Comparison of ENCODE assay signal across 1 cellular context in genomic region chr15:76336254-76337046, GRCh38.
TF ChIP-seq lines count a peak whose summit lies in the region.

ISL2 (plus strand) TSS chr15:76336773; CDS start chr15:76336884, 111 bp downstream.

TF ChIP-seq in HepG2, 621 proteins besides CTCF, POLR2A, EP300 and RAD21 (continued from another document and continues in another):
- TF ChIP-seq, protein P1, sequence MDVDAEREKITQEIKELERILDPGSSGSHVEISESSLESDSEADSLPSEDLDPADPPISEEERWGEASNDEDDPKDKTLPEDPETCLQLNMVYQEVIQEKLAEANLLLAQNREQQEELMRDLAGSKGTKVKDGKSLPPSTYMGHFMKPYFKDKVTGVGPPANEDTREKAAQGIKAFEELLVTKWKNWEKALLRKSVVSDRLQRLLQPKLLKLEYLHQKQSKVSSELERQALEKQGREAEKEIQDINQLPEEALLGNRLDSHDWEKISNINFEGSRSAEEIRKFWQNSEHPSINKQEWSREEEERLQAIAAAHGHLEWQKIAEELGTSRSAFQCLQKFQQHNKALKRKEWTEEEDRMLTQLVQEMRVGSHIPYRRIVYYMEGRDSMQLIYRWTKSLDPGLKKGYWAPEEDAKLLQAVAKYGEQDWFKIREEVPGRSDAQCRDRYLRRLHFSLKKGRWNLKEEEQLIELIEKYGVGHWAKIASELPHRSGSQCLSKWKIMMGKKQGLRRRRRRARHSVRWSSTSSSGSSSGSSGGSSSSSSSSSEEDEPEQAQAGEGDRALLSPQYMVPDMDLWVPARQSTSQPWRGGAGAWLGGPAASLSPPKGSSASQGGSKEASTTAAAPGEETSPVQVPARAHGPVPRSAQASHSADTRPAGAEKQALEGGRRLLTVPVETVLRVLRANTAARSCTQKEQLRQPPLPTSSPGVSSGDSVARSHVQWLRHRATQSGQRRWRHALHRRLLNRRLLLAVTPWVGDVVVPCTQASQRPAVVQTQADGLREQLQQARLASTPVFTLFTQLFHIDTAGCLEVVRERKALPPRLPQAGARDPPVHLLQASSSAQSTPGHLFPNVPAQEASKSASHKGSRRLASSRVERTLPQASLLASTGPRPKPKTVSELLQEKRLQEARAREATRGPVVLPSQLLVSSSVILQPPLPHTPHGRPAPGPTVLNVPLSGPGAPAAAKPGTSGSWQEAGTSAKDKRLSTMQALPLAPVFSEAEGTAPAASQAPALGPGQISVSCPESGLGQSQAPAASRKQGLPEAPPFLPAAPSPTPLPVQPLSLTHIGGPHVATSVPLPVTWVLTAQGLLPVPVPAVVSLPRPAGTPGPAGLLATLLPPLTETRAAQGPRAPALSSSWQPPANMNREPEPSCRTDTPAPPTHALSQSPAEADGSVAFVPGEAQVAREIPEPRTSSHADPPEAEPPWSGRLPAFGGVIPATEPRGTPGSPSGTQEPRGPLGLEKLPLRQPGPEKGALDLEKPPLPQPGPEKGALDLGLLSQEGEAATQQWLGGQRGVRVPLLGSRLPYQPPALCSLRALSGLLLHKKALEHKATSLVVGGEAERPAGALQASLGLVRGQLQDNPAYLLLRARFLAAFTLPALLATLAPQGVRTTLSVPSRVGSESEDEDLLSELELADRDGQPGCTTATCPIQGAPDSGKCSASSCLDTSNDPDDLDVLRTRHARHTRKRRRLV (CRISPR knock-in tag; IDR thresholded peaks at IDR 0.05) = no peak; the same call in 1 of the 2 replicates
- TF ChIP-seq, protein P2, sequence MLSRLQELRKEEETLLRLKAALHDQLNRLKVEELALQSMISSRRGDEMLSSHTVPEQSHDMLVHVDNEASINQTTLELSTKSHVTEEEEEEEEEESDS (CRISPR knock-in tag; IDR thresholded peaks at IDR 0.05; ENCODE audit: borderline replicate concordance) = no peak
- TF ChIP-seq ZNF792 (CRISPR knock-in tag; IDR thresholded peaks at IDR 0.05) (peak; percentile 76; the same call in 1 of the 2 replicates), ZNF331 (CRISPR knock-in tag; IDR thresholded peaks at IDR 0.05) (peak; percentile 21; the same call in 1 of the 2 replicates), SUZ12 (IDR thresholded peaks at IDR 0.05; ENCODE audit: low read depth, low read length) (no peak), ZFY (CRISPR knock-in tag; IDR thresholded peaks at IDR 0.05) (peak; percentile 84), ZNF747 (CRISPR knock-in tag; IDR thresholded peaks at IDR 0.05; ENCODE audit: borderline replicate concordance) (no peak), ISL2 (CRISPR knock-in tag; IDR thresholded peaks at IDR 0.05) (0 out of 2 replicates have a peak, but pooled peaks have one; percentile 33), FLYWCH1 (CRISPR knock-in tag; IDR thresholded peaks at IDR 0.05) (no peak), KLF13 (CRISPR knock-in tag; IDR thresholded peaks at IDR 0.05) (no peak), POGK (CRISPR knock-in tag; conservative IDR thresholded peaks at IDR 0.05) (peak; percentile 81), ZNF256 (CRISPR knock-in tag; conservative IDR thresholded peaks at IDR 0.05) (no peak), KLF9 (CRISPR knock-in tag; IDR thresholded peaks at IDR 0.05; ENCODE audit: low read depth) (no peak), ZBTB33 (CRISPR knock-in tag; IDR thresholded peaks at IDR 0.05) (0 out of 2 replicates have a peak, but pooled peaks have one; percentile 7), NR2F6 (IDR thresholded peaks at IDR 0.05) (no peak), NR2F6 (CRISPR knock-in tag; IDR thresholded peaks at IDR 0.05) (no peak; the same call in 1 of the 2 replicates), YY1 (IDR thresholded peaks at IDR 0.05; ENCODE audit: insufficient read depth, insufficient replicate concordance, low read depth, low read length) (peak; percentile 59), ZNF850 (CRISPR knock-in tag; conservative IDR thresholded peaks at IDR 0.05) (no peak), BORCS8-MEF2B (CRISPR knock-in tag; IDR thresholded peaks at IDR 0.05) (peak; percentile 60; the same call in 1 of the 2 replicates), ZFP1 (CRISPR knock-in tag; IDR thresholded peaks at IDR 0.05) (no peak), KLF15 (CRISPR knock-in tag; IDR thresholded peaks at IDR 0.05; ENCODE audit: borderline replicate concordance) (no peak), ZNF891 (CRISPR knock-in tag; IDR thresholded peaks at IDR 0.05) (peak; percentile 80; the same call in 1 of the 2 replicates), SNRNP70 (IDR thresholded peaks at IDR 0.05; ENCODE audit: low read depth, low read length) (no peak), ZBTB42 (CRISPR knock-in tag; IDR thresholded peaks at IDR 0.05) (no peak), YEATS4 (CRISPR knock-in tag; IDR thresholded peaks at IDR 0.05; ENCODE audit: borderline replicate concordance) (peak; percentile 85), ZNF766 (CRISPR knock-in tag; IDR thresholded peaks at IDR 0.05; ENCODE audit: borderline replicate concordance) (peak; percentile 62; the same call in 1 of the 2 replicates), ZNF670 (CRISPR knock-in tag; IDR thresholded peaks at IDR 0.05; ENCODE audit: borderline replicate concordance) (no peak; the same call in 1 of the 2 replicates), ZNF350 (CRISPR knock-in tag; IDR thresholded peaks at IDR 0.05; ENCODE audit: borderline replicate concordance, low read depth) (peak; percentile 79; the same call in 1 of the 2 replicates), SMYD3 (CRISPR knock-in tag; IDR thresholded peaks at IDR 0.05) (peak; percentile 42; the same call in 1 of the 2 replicates), NCOA2 (CRISPR knock-in tag; IDR thresholded peaks at IDR 0.05) (peak; percentile 27; the same call in 1 of the 2 replicates), ZNF564 (CRISPR knock-in tag; IDR thresholded peaks at IDR 0.05) (peak; percentile 67; the same call in 1 of the 2 replicates), RBM39 (IDR thresholded peaks at IDR 0.05; ENCODE audit: low read depth, low read length, poor library complexity, severe bottlenecking) (no peak), SP5 (CRISPR knock-in tag; IDR thresholded peaks at IDR 0.05; ENCODE audit: borderline replicate concordance, low read depth) (peak; percentile 42; the same call in 1 of the 2 replicates), GABPB1 (CRISPR knock-in tag; IDR thresholded peaks at IDR 0.05) (peak; percentile 78), GRHL1 (CRISPR knock-in tag; conservative IDR thresholded peaks at IDR 0.05) (no peak), ARNTL (CRISPR knock-in tag; IDR thresholded peaks at IDR 0.05) (no peak)
- TF ChIP-seq, protein P3, sequence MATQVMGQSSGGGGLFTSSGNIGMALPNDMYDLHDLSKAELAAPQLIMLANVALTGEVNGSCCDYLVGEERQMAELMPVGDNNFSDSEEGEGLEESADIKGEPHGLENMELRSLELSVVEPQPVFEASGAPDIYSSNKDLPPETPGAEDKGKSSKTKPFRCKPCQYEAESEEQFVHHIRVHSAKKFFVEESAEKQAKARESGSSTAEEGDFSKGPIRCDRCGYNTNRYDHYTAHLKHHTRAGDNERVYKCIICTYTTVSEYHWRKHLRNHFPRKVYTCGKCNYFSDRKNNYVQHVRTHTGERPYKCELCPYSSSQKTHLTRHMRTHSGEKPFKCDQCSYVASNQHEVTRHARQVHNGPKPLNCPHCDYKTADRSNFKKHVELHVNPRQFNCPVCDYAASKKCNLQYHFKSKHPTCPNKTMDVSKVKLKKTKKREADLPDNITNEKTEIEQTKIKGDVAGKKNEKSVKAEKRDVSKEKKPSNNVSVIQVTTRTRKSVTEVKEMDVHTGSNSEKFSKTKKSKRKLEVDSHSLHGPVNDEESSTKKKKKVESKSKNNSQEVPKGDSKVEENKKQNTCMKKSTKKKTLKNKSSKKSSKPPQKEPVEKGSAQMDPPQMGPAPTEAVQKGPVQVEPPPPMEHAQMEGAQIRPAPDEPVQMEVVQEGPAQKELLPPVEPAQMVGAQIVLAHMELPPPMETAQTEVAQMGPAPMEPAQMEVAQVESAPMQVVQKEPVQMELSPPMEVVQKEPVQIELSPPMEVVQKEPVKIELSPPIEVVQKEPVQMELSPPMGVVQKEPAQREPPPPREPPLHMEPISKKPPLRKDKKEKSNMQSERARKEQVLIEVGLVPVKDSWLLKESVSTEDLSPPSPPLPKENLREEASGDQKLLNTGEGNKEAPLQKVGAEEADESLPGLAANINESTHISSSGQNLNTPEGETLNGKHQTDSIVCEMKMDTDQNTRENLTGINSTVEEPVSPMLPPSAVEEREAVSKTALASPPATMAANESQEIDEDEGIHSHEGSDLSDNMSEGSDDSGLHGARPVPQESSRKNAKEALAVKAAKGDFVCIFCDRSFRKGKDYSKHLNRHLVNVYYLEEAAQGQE (IDR thresholded peaks at IDR 0.05; ENCODE audit: borderline replicate concordance in 1 of 2, low read depth in 1 of 2, low read length in 2 of 2) = no peak; a peak in 1 of 4 replicates
- TF ChIP-seq, protein P4, sequence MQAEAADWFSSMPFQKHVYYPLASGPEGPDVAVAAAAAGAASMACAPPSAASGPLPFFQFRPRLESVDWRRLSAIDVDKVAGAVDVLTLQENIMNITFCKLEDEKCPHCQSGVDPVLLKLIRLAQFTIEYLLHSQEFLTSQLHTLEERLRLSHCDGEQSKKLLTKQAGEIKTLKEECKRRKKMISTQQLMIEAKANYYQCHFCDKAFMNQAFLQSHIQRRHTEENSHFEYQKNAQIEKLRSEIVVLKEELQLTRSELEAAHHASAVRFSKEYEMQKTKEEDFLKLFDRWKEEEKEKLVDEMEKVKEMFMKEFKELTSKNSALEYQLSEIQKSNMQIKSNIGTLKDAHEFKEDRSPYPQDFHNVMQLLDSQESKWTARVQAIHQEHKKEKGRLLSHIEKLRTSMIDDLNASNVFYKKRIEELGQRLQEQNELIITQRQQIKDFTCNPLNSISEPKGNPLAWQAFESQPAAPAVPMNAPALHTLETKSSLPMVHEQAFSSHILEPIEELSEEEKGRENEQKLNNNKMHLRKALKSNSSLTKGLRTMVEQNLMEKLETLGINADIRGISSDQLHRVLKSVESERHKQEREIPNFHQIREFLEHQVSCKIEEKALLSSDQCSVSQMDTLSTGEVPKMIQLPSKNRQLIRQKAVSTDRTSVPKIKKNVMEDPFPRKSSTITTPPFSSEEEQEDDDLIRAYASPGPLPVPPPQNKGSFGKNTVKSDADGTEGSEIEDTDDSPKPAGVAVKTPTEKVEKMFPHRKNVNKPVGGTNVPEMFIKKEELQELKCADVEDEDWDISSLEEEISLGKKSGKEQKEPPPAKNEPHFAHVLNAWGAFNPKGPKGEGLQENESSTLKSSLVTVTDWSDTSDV (CRISPR knock-in tag; IDR thresholded peaks at IDR 0.05) = no peak
- TF ChIP-seq, protein P5, sequence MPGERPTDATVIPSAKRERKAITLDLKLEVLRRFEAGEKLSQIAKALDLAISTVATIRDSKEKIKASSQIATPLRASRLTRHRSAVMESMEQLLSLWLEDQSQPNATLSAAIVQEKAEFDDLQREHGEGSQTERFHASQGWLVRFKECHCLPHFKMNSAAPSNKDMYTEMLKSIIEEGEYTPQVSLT (CRISPR knock-in tag; IDR thresholded peaks at IDR 0.05; ENCODE audit: borderline replicate concordance, low read depth) = no peak
- TF ChIP-seq, protein P6, sequence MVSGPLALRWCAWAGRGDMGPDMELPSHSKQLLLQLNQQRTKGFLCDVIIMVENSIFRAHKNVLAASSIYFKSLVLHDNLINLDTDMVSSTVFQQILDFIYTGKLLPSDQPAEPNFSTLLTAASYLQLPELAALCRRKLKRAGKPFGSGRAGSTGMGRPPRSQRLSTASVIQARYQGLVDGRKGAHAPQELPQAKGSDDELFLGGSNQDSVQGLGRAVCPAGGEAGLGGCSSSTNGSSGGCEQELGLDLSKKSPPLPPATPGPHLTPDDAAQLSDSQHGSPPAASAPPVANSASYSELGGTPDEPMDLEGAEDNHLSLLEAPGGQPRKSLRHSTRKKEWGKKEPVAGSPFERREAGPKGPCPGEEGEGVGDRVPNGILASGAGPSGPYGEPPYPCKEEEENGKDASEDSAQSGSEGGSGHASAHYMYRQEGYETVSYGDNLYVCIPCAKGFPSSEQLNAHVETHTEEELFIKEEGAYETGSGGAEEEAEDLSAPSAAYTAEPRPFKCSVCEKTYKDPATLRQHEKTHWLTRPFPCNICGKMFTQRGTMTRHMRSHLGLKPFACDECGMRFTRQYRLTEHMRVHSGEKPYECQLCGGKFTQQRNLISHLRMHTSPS (CRISPR knock-in tag; IDR thresholded peaks at IDR 0.05; ENCODE audit: low read depth) = no peak
- TF ChIP-seq, protein P7, sequence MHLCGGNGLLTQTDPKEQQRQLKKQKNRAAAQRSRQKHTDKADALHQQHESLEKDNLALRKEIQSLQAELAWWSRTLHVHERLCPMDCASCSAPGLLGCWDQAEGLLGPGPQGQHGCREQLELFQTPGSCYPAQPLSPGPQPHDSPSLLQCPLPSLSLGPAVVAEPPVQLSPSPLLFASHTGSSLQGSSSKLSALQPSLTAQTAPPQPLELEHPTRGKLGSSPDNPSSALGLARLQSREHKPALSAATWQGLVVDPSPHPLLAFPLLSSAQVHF (CRISPR knock-in tag; IDR thresholded peaks at IDR 0.05) = no peak
